ENCODE assay signal across 8 cellular contexts in genomic region chr17:18158022-18158600, GRCh38. TPM values are rescaled to one million over a fixed set of nuclear protein-coding genes. Genes with fewer than 3 reads are reported as not detected.
DNase-seq lines count a peak whose midpoint lies in the region; ATAC-seq and TF ChIP-seq lines count a peak whose summit lies in the region.

No MANE protein-coding gene starts in this region.

- H3K4me3 ChIP-seq in DOHH2 (ENCODE audit: low read length) (peak overlapping the region; percentile 77), OCI-LY1 (ENCODE audit: low read depth, low read length, poor library complexity, severe bottlenecking) (peak overlapping the region; percentile 58), fibroblast of the aortic adventitia (ENCODE audit: low read depth, low read length) (peak overlapping the region; percentile 42)

- H3K79me2 ChIP-seq in DOHH2 (ENCODE audit: control insufficient read depth, low read length) (no peaks in the 10 kb centered on the region), OCI-LY1 (ENCODE audit: insufficient read depth, low read length) (no peaks in the 10 kb centered on the region)

- H3K4me2 ChIP-seq in DOHH2 (ENCODE audit: low read length) (peak overlapping the region; percentile 87), OCI-LY1 (ENCODE audit: low read length) (peak overlapping the region; percentile 82)

- H3K4me1 ChIP-seq in DOHH2 (ENCODE audit: control insufficient read depth, low read length) (peaks cover 20% of the 10 kb centered on the region), OCI-LY1 (ENCODE audit: insufficient read depth, low read length, severe bottlenecking) (peaks cover 25% of the 10 kb centered on the region)

- no peak overlapping the region for H3K27ac Mint-ChIP-seq in neural crest cell (ENCODE audit: unreplicated experiment)

- no peaks in the 10 kb centered on the region for H3K36me3 ChIP-seq in DOHH2 (ENCODE audit: control insufficient read depth, low read length)
- no peaks in the 10 kb centered on the region for H3K36me3 ChIP-seq in OCI-LY1 (ENCODE audit: insufficient read depth, low read length)

- H3K9me2 ChIP-seq in DOHH2 (replicated peaks; ENCODE audit: control insufficient read depth, low read length), result no peaks in the 10 kb centered on the region
- H3K9me2 ChIP-seq in OCI-LY1 (ENCODE audit: low read depth, low read length), result no peaks in the 10 kb centered on the region

- H3K9me3 ChIP-seq in DOHH2 (ENCODE audit: control insufficient read depth, insufficient read depth, low read length) (no peaks in the 10 kb centered on the region), OCI-LY1 (ENCODE audit: low read length) (no peaks in the 10 kb centered on the region)

- H3K27me3 Mint-ChIP-seq in neural crest cell (ENCODE audit: low read depth), result no peaks in the 10 kb centered on the region

- peaks cover 44% of the 10 kb centered on the region for H3K4me1 Mint-ChIP-seq in neural crest cell

- H3F3A ChIP-seq in DOHH2 (ENCODE audit: control insufficient read depth, insufficient read depth), result no peaks in the 10 kb centered on the region; the same call in 1 of the 2 replicates
- no peaks in the 10 kb centered on the region for H3F3A ChIP-seq in OCI-LY1 (ENCODE audit: insufficient read depth, low read length)

- DNase-seq in HEK293T (ENCODE audit: extremely low spot score) (peak; percentile 65), fibroblast of the aortic adventitia (ENCODE audit: low read depth) (peak; percentile 81), neural crest cell (ENCODE audit: low read depth, low spot score) (peak; percentile 31)
- DNase-seq in activated T-helper 1 cell treated with anti-CD3 and anti-CD28 coated beads, Interleukin-2, amount 50 U/mL, for 16 hours (ENCODE audit: low read depth in 1 of 2, low spot score in 1 of 2), result peak; percentile 84 to 90
- peak; percentile 97 for DNase-seq in stimulated activated naive CD8-positive, alpha-beta T cell treated with anti-CD3 and anti-CD28 coated beads, Interleukin-15, Interleukin-2, amounts not matched to agents 100 U/mL and 50 U/mL, for 24 hours

- H3K27me3 ChIP-seq in DOHH2 (ENCODE audit: control insufficient read depth, low read length) (peaks cover 3% of the 10 kb centered on the region; the same call in 1 of the 2 replicates), OCI-LY1 (ENCODE audit: insufficient read depth, low read length) (no peaks in the 10 kb centered on the region)

- POLR2A ChIA-PET in HEK293T (lab: Yijun Ruan, JAX), result interaction anchor here (0.8 kb wide), 1 partner anchor 26 kb away, joined by 3 read pairs; the partner anchor contains the start of gene ALKBH5

- H4K20me1 ChIP-seq in DOHH2 (ENCODE audit: control insufficient read depth, insufficient read depth, low read depth, low read length), result no peaks in the 10 kb centered on the region
- no peaks in the 10 kb centered on the region for H4K20me1 ChIP-seq in OCI-LY1 (ENCODE audit: insufficient read depth, low read length)

- ATAC-seq in stimulated activated naive CD8-positive, alpha-beta T cell treated with anti-CD3 and anti-CD28 coated beads, Interleukin-15, Interleukin-2, amounts not matched to agents 100 U/mL and 50 U/mL, for 24 hours, result peak; percentile 74
- no peak for ATAC-seq in GM21723 (IDR thresholded peaks at IDR 0.05; ENCODE audit: unreplicated experiment)

- no peak overlapping the region for H3K27ac ChIP-seq in DOHH2 (ENCODE audit: low read depth, low read length)
- no peak overlapping the region for H3K27ac ChIP-seq in OCI-LY1 (ENCODE audit: low read depth, low read length, poor library complexity, severe bottlenecking)

- H3K9me3 Mint-ChIP-seq in neural crest cell, result no peaks in the 10 kb centered on the region

- H3K36me3 Mint-ChIP-seq in neural crest cell (ENCODE audit: low read depth), result no peaks in the 10 kb centered on the region

- H3K9ac ChIP-seq in OCI-LY1 (ENCODE audit: low read length), result peak overlapping the region; percentile 41; the same call in 1 of the 2 replicates

- TF ChIP-seq CTCF in DOHH2 (IDR thresholded peaks at IDR 0.05; ENCODE audit: low read depth, low read length, poor library complexity, severe bottlenecking) (no peak), OCI-LY1 (IDR thresholded peaks at IDR 0.05; ENCODE audit: low read length) (no peak), fibroblast of the aortic adventitia (IDR thresholded peaks at IDR 0.05; ENCODE audit: insufficient read depth, low read length) (no peak), neural crest cell (conservative IDR thresholded peaks at IDR 0.05) (no peak)

- H3K4me3 Mint-ChIP-seq in neural crest cell, result peak overlapping the region; percentile 56

- H2AFZ ChIP-seq in OCI-LY1 (ENCODE audit: low read length), result no peak overlapping the region

- CTCF ChIA-PET in HEK293T (lab: Yijun Ruan, JAX), result no interaction called here

TF ChIP-seq in HEK293T, 16 proteins besides CTCF, POLR2A, EP300 and RAD21:
- TF ChIP-seq TARDBP (IDR thresholded peaks at IDR 0.05) (no peak), L3MBTL2 (conservative IDR thresholded peaks at IDR 0.05) (no peak), SP1 (IDR thresholded peaks at IDR 0.05) (no peak), FOXM1 (IDR thresholded peaks at IDR 0.05; ENCODE audit: borderline replicate concordance) (no peak), LEF1 (IDR thresholded peaks at IDR 0.05; ENCODE audit: borderline replicate concordance) (no peak), CTBP1 (IDR thresholded peaks at IDR 0.05; ENCODE audit: borderline replicate concordance) (no peak), FOXA1 (IDR thresholded peaks at IDR 0.05) (no peak), ARNT (IDR thresholded peaks at IDR 0.05) (no peak), ELF4 (IDR thresholded peaks at IDR 0.05) (no peak), NFRKB (IDR thresholded peaks at IDR 0.05) (no peak), FOXK2 (IDR thresholded peaks at IDR 0.05) (no peak), SUZ12 (IDR thresholded peaks at IDR 0.05) (no peak), HDGF (IDR thresholded peaks at IDR 0.05; ENCODE audit: borderline replicate concordance) (no peak)
TF ChIP-seq in HEK293T: peak in this region for 0.

RNA-seq across cellular contexts. Expression of gene ALKBH5, which starts 25.5 kb away (rescaled TPM):
- total RNA-seq in fibroblast of the aortic adventitia (ENCODE audit: low replicate concordance) (73.3 and 108 TPM in 2 replicates), neural crest cell (104 and 109 TPM in 2 replicates)

RNA-seq across cellular contexts. Expression of gene MYO15A, which starts 49.6 kb away (rescaled TPM):
- total RNA-seq in fibroblast of the aortic adventitia (ENCODE audit: low replicate concordance) (0.45 and 1.6 TPM in 2 replicates), neural crest cell (1.3 and 1.6 TPM in 2 replicates)

Comparison
In these comparisons a context has a peak if more than half of its experiments do, and no peak if none do; other contexts are left out.
1. DNase-seq: peak in every context shown above with its lines; median percentile 97 in stimulated activated naive CD8-positive, alpha-beta T cell treated with anti-CD3 and anti-CD28 coated beads, Interleukin-15, Interleukin-2, amounts not matched to agents 100 U/mL and 50 U/mL, for 24 hours; 87 in activated T-helper 1 cell treated with anti-CD3 and anti-CD28 coated beads, Interleukin-2, amount 50 U/mL, for 16 hours; 81 in fibroblast of the aortic adventitia; 65 in HEK293T; 31 in neural crest cell.